18 cellular contexts compared by ENCODE assay signal in genomic region chr7:156220078-156220605, GRCh38.
DNase-seq lines count a peak whose midpoint lies in the region; ATAC-seq, FAIRE-seq and TF ChIP-seq lines count a peak whose summit lies in the region.
"Had no signal": no experiment of that assay in that cellular context is flagged by ENCODE, and none has a peak within 500 bp of the region (broad histone marks: within the 10 kb centered on the region; RNA-seq: fewer than 3 reads in every experiment).

No MANE protein-coding gene starts in this region.

- no peaks in the 10 kb centered on the region for H3K36me3 Mint-ChIP-seq in type B pancreatic cell
- H3K36me3 Mint-ChIP-seq: CD4-positive, alpha-beta memory T cell; IgD-negative memory B cell had no signal

- TF ChIP-seq EP300 in HepG2 (IDR thresholded peaks at IDR 0.05; ENCODE audit: low read depth in 2 of 2, low read length in 2 of 2) (no peak), HepG2 (CRISPR knock-in tag; IDR thresholded peaks at IDR 0.05; ENCODE audit: borderline replicate concordance) (no peak)

- H3K27ac ChIP-seq in HepG2 (ENCODE audit: extremely low read length, insufficient read depth, low read length), result no peak overlapping the region
- H3K27ac ChIP-seq: SJSA1 had no signal

- CTCF ChIA-PET in HepG2 (lab: Yijun Ruan, JAX; ENCODE audit: low intra/inter-chr PET ratio, low total read pairs), result no interaction called here

- DNase-seq in activated CD8-positive, alpha-beta memory T cell treated with anti-CD3 and anti-CD28 coated beads for 24 hours, result peak; percentile 37
- no peak for DNase-seq in activated CD8-positive, alpha-beta memory T cell treated with anti-CD3 and anti-CD28 coated beads, Interleukin-2, amount 50 U/mL, for 4 hours
- peak; percentile 38 for DNase-seq in activated CD8-positive, alpha-beta memory T cell treated with anti-CD3 and anti-CD28 coated beads, Interleukin-2, amount 50 U/mL, for 48 hours
- DNase-seq in HepG2 (ENCODE audit: low spot score) (no peak), type B pancreatic cell (ENCODE audit: extremely low spot score, unreplicated experiment) (peak; percentile 52), OCI-M1 (lab: John Stamatoyannopoulos, UW) (no peak)
- DNase-seq: 8988T; Calu3; CD4-positive, alpha-beta memory T cell; DMS53; NCI-H1930; NCI-H446 treated with DMSO at 0.1 percent for 48 hours; PC-3 had no signal

- no peaks in the 10 kb centered on the region for H3K9me3 Mint-ChIP-seq in type B pancreatic cell
- H3K9me3 Mint-ChIP-seq: GM23338 had no signal

- WGBS in HepG2 (ENCODE audit: low lambda C conversion rate), result 45% methylated on average over 5 of the region's 16 CpGs

- no peak overlapping the region for H3K4me2 ChIP-seq in HepG2 (ENCODE audit: low read depth, low read length)
- H3K4me2 ChIP-seq: GM23338 had no signal

- no peak overlapping the region for H2AFZ ChIP-seq in HepG2 (ENCODE audit: low read length)
- H2AFZ ChIP-seq: GM23338 had no signal

- BruUV-seq in HepG2 (replicated peaks; lab: Mats Ljungman, UMichigan), result no TSS peak

- no peak for TF ChIP-seq POLR2A in HepG2 (IDR thresholded peaks at IDR 0.05; ENCODE audit: insufficient read depth in 1 of 2, low read depth in 2 of 2, low read length in 2 of 2)

- FAIRE-seq in HepG2 (lab: Jason Lieb, UNC), result no peak

- H4K20me1 ChIP-seq in HepG2 (ENCODE audit: insufficient read depth, low read length), result no peaks in the 10 kb centered on the region

- H3K4me3 Mint-ChIP-seq in type B pancreatic cell, result no peak overlapping the region
- H3K4me3 Mint-ChIP-seq: CD4-positive, alpha-beta memory T cell; GM23338; IgD-negative memory B cell had no signal

- ATAC-seq in HepG2 (peak; percentile 55), HG03097 (IDR thresholded peaks at IDR 0.05; ENCODE audit: low FRiP score, unreplicated experiment) (no peak), HG03039 (IDR thresholded peaks at IDR 0.05; ENCODE audit: unreplicated experiment) (no peak)
- ATAC-seq: GM23338, PC-3 had no signal

- peaks cover 13% of the 10 kb centered on the region for H3K4me1 ChIP-seq in HepG2 (ENCODE audit: insufficient read depth, low read length)
- H3K4me1 ChIP-seq: SJSA1 had no signal

- H3K4me3 ChIP-seq in HepG2 (replicated peaks in 1 of 3; ENCODE audit: insufficient read depth in 1 of 3, low read depth in 2 of 3, low read length in 3 of 3), result no peak overlapping the region
- H3K4me3 ChIP-seq: GM23338, SJSA1 had no signal

- POLR2A ChIA-PET in HepG2 (lab: Yijun Ruan, JAX), result no interaction called here

- intact Hi-C loops in HepG2 (cut with micrococcal nuclease; ENCODE audit: unreplicated experiment), result no loop called here

- H3K27ac Mint-ChIP-seq in type B pancreatic cell, result no peak overlapping the region
- H3K27ac Mint-ChIP-seq: CD4-positive, alpha-beta memory T cell; GM23338 had no signal

- H3K27me3 Mint-ChIP-seq in type B pancreatic cell, result peaks cover 8% of the 10 kb centered on the region

- TF ChIP-seq RAD21 in HepG2 (CRISPR knock-in tag; IDR thresholded peaks at IDR 0.05), result no peak

- H3K9me3 ChIP-seq in HepG2 (ENCODE audit: low read length), result peaks cover 4% of the 10 kb centered on the region; the same call in 1 of the 2 replicates
- H3K9me3 ChIP-seq: SJSA1 had no signal

- H3K36me3 ChIP-seq in HepG2 (replicated peaks in 1 of 2; ENCODE audit: control insufficient read depth in 1 of 2, insufficient read depth in 2 of 2, low read length in 2 of 2), result no peaks in the 10 kb centered on the region
- H3K36me3 ChIP-seq: SJSA1 had no signal

- peaks cover 9 to 69% of the 10 kb centered on the region in 2 experiments for H3K27me3 ChIP-seq in HepG2 (ENCODE audit: control insufficient read depth in 1 of 2, insufficient read depth in 2 of 2, low read length in 2 of 2)
- H3K27me3 ChIP-seq: SJSA1 had no signal

- in situ Hi-C loops in HepG2 (cut with HindIII; ENCODE audit: extremely low pct_ligation_motif_present, low pct_unique_long_range_greater_than_20kb), result no loop called here

- no peaks in the 10 kb centered on the region for H3K79me2 ChIP-seq in HepG2 (ENCODE audit: insufficient read depth, low read length)

- TF ChIP-seq CTCF in HepG2 (CRISPR knock-in tag; IDR thresholded peaks at IDR 0.05), result no peak
- no peak for TF ChIP-seq CTCF in type B pancreatic cell (conservative IDR thresholded peaks at IDR 0.05)

- no peak overlapping the region for H3K9ac ChIP-seq in HepG2 (ENCODE audit: insufficient read depth, low read depth, low read length)

- H3K4me1 Mint-ChIP-seq in type B pancreatic cell (ENCODE audit: unreplicated experiment), result no peaks in the 10 kb centered on the region
- H3K4me1 Mint-ChIP-seq: CD4-positive, alpha-beta memory T cell; GM23338; IgD-negative memory B cell had no signal

TF ChIP-seq in HepG2, 621 proteins besides CTCF, POLR2A, EP300 and RAD21:
- TF ChIP-seq ZNF567 (CRISPR knock-in tag; IDR thresholded peaks at IDR 0.05; ENCODE audit: borderline replicate concordance), result no peak
- TF ChIP-seq POLR2AphosphoS2 (IDR thresholded peaks at IDR 0.05; ENCODE audit: low read depth, low read length), result no peak

Comparison
In these comparisons a context has a peak if more than half of its experiments do, and no peak if none do; other contexts are left out.
1. DNase-seq: peak in activated CD8-positive, alpha-beta memory T cell treated with anti-CD3 and anti-CD28 coated beads for 24 hours (single experiment), activated CD8-positive, alpha-beta memory T cell treated with anti-CD3 and anti-CD28 coated beads, Interleukin-2, amount 50 U/mL, for 48 hours (single experiment) and type B pancreatic cell (single experiment); none in activated CD8-positive, alpha-beta memory T cell treated with anti-CD3 and anti-CD28 coated beads, Interleukin-2, amount 50 U/mL, for 4 hours (single experiment), HepG2 (single experiment) and OCI-M1 (single experiment).